In the genomic region with DNA sequence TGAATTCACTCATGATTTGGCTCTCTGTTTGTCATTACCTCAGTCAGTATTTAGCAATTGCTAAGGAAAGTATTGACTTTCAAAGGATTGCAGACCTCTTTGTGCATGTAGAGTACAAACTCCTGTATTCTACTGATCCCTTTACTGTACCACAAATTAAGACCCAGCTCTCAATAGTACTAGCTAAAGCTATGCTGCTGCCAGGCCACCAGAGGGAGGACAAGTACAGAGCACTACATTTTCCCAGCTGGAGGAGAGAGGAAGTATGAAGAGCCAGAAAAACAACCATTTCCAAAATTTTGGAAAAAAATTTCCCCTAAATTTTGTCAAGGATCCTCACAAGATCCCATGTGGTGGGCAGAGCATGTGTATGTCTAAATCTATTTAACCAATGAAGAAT, we compare ENCODE assay signal across 20 cellular contexts.
DNase-seq lines count a peak whose midpoint lies in the region; ATAC-seq, FAIRE-seq and TF ChIP-seq lines count a peak whose summit lies in the region.
"Had no signal": no experiment of that assay in that cellular context is flagged by ENCODE, and none has a peak within 500 bp of the region (broad histone marks: within the 10 kb centered on the region; RNA-seq: fewer than 3 reads in every experiment).

No MANE protein-coding gene starts in this region.

- no peaks in the 10 kb centered on the region for H3K9me2 ChIP-seq in Loucy (replicated peaks; ENCODE audit: low read depth, low read length)

- H3K27ac ChIP-seq in HepG2 (ENCODE audit: extremely low read length, insufficient read depth, low read length) = no peak overlapping the region
- H3K27ac ChIP-seq in stomach = no peak overlapping the region

- H2AFZ ChIP-seq in Loucy (ENCODE audit: low read length) (no peak overlapping the region), HepG2 (ENCODE audit: low read length) (no peak overlapping the region)

- no peaks in the 10 kb centered on the region for H3K36me3 ChIP-seq in Loucy (ENCODE audit: insufficient read depth, low read length)
- H3K36me3 ChIP-seq in HepG2 (replicated peaks in 1 of 2; ENCODE audit: control insufficient read depth in 1 of 2, insufficient read depth in 2 of 2, low read length in 2 of 2) = no peaks in the 10 kb centered on the region
- no peaks in the 10 kb centered on the region for H3K36me3 ChIP-seq in stomach

- BruUV-seq in HepG2 (replicated peaks; lab: Mats Ljungman, UMichigan) = no TSS peak

- no peak overlapping the region for H3K4me3 Mint-ChIP-seq in WTC11
- H3K4me3 Mint-ChIP-seq: IgD-negative memory B cell had no signal

- no peaks in the 10 kb centered on the region for H3K9me3 ChIP-seq in Loucy (ENCODE audit: insufficient read depth, low read depth, low read length)
- no peaks in the 10 kb centered on the region for H3K9me3 ChIP-seq in HepG2 (ENCODE audit: low read length)
- peaks cover 0 to 21% (median 7%) of the 10 kb centered on the region in 4 donors for H3K9me3 ChIP-seq in stomach

- TF ChIP-seq EP300 in HepG2 (IDR thresholded peaks at IDR 0.05; ENCODE audit: low read depth in 2 of 2, low read length in 2 of 2) (no peak), HepG2 (CRISPR knock-in tag; IDR thresholded peaks at IDR 0.05; ENCODE audit: borderline replicate concordance) (no peak), stomach (IDR thresholded peaks at IDR 0.05) (no peak)

- no peaks in the 10 kb centered on the region; the same call in 1 of the 2 replicates for H3K27me3 Mint-ChIP-seq in WTC11 (ENCODE audit: low read depth)
- H3K27me3 Mint-ChIP-seq: IgD-negative memory B cell had no signal

- H3K9me3 Mint-ChIP-seq in WTC11 = peaks cover 24% of the 10 kb centered on the region

- intact Hi-C loops in HepG2 (cut with micrococcal nuclease; ENCODE audit: unreplicated experiment) = no loop called here
- intact Hi-C loops in stomach (cut with DNase I; ENCODE audit: low total_unique reads) = no loop called here

- H3K4me1 Mint-ChIP-seq in WTC11 = peaks cover 20% of the 10 kb centered on the region

- DNase-seq in GM13977 (ENCODE audit: low spot score) (no peak), WTC11 (ENCODE audit: low spot score) (peak; percentile 12), HepG2 (ENCODE audit: low spot score) (no peak), stomach (no peak), NCI-H774 (lab: John Stamatoyannopoulos, UW) (no peak), G401 (ENCODE audit: low spot score) (no peak)
- DNase-seq: activated CD8-positive, alpha-beta memory T cell treated with anti-CD3 and anti-CD28 coated beads for 24 hours; caudate nucleus; effector memory CD4-positive, alpha-beta T cell; foreskin fibroblast; left ventricle myocardium superior; NCI-H1436; NCI-H226; stimulated activated CD4-positive, alpha-beta T cell treated with anti-CD3 and anti-CD28 coated beads, Interleukin-4, amount 100 ng/mL, for 24 hours; stimulated activated CD8-positive, alpha-beta memory T cell treated with anti-CD3 and anti-CD28 coated beads, Interleukin-4, amount 100 ng/mL, for 48 hours; SW 1271 had no signal

- H3K4me1 ChIP-seq in Loucy (ENCODE audit: insufficient read depth, low read length, poor library complexity, severe bottlenecking) (no peaks in the 10 kb centered on the region), HepG2 (ENCODE audit: insufficient read depth, low read length) (no peaks in the 10 kb centered on the region), stomach (no peaks in the 10 kb centered on the region)

- H3K4me2 ChIP-seq in Loucy (ENCODE audit: low read depth, low read length, poor library complexity, severe bottlenecking) (no peak overlapping the region), HepG2 (ENCODE audit: low read depth, low read length) (no peak overlapping the region)

- no peaks in the 10 kb centered on the region for H3K27me3 ChIP-seq in Loucy (ENCODE audit: insufficient read depth, low read length, poor library complexity, severe bottlenecking)
- no peaks in the 10 kb centered on the region for H3K27me3 ChIP-seq in HepG2 (ENCODE audit: control insufficient read depth in 1 of 2, insufficient read depth in 2 of 2, low read length in 2 of 2)
- H3K27me3 ChIP-seq in stomach = no peaks in the 10 kb centered on the region

- no peak for TF ChIP-seq RAD21 in HepG2 (CRISPR knock-in tag; IDR thresholded peaks at IDR 0.05)

- TF ChIP-seq CTCF in GM13977 (IDR thresholded peaks at IDR 0.05; ENCODE audit: extremely low read depth, insufficient read depth, missing control alignments) (peak; percentile 17), Loucy (conservative IDR thresholded peaks at IDR 0.05; ENCODE audit: low read length) (peak; percentile 55), WTC11 (IDR thresholded peaks at IDR 0.05) (no peak; the same call in 1 of the 2 replicates), HepG2 (CRISPR knock-in tag; IDR thresholded peaks at IDR 0.05) (no peak), stomach (IDR thresholded peaks at IDR 0.05) (no peak)

- H3K9ac ChIP-seq in Loucy (ENCODE audit: low read depth, low read length, poor library complexity, severe bottlenecking) = no peak overlapping the region
- no peak overlapping the region for H3K9ac ChIP-seq in HepG2 (ENCODE audit: insufficient read depth, low read depth, low read length)

- FAIRE-seq in HepG2 (lab: Jason Lieb, UNC) = no peak
- FAIRE-seq: D721Med had no signal

- H4K20me1 ChIP-seq in Loucy (ENCODE audit: insufficient read depth, low read length, poor library complexity, severe bottlenecking) (no peaks in the 10 kb centered on the region), HepG2 (ENCODE audit: insufficient read depth, low read length) (no peaks in the 10 kb centered on the region)

- peak overlapping the region; percentile 48; the same call in 1 of the 2 replicates for H3K27ac Mint-ChIP-seq in WTC11
- H3K27ac Mint-ChIP-seq: activated T-helper 2 cell treated with anti-CD3 and anti-CD28 coated beads, Interferon-gamma antibody, Interleukin-2, Interleukin-4, amounts not matched to agents 10 μg/mL and 5 μg/mL and 100 μg/mL, durations not matched to agents 14 hours and 24 hours and 36 hours had no signal

- H3K79me2 ChIP-seq in Loucy (ENCODE audit: insufficient read depth, low read length) = no peaks in the 10 kb centered on the region
- H3K79me2 ChIP-seq in HepG2 (ENCODE audit: insufficient read depth, low read length) = no peaks in the 10 kb centered on the region

- no peaks in the 10 kb centered on the region for H3F3A ChIP-seq in Loucy (ENCODE audit: low read depth)

- no peak for TF ChIP-seq POLR2A in HepG2 (IDR thresholded peaks at IDR 0.05; ENCODE audit: insufficient read depth in 1 of 2, low read depth in 2 of 2, low read length in 2 of 2)
- no peak for TF ChIP-seq POLR2A in stomach (IDR thresholded peaks at IDR 0.05)

- ATAC-seq in WTC11 = peak; percentile 84
- peak; percentile 45; the same call in 2 of the 3 replicates for ATAC-seq in HepG2
- ATAC-seq: left ventricle myocardium superior had no signal

- CTCF ChIA-PET in WTC11 (lab: Charles Lee) = interaction anchor here (0.5 to 2.0 kb wide), 15 partner anchors 9 to 882 kb away, joined by 3 to 11 read pairs (median 4); a partner anchor contains a TSS
- CTCF ChIA-PET in HepG2 (lab: Yijun Ruan, JAX; ENCODE audit: low intra/inter-chr PET ratio, low total read pairs) = no interaction called here

- POLR2A ChIA-PET in WTC11 (lab: Charles Lee) = interaction anchor here (0.6 kb wide), 1 partner anchor 313 kb away, joined by 3 read pairs; no protein-coding TSS in a partner anchor
- POLR2A ChIA-PET in HepG2 (lab: Yijun Ruan, JAX) = no interaction called here

- peaks cover 28% of the 10 kb centered on the region for H3K36me3 Mint-ChIP-seq in WTC11
- H3K36me3 Mint-ChIP-seq: IgD-negative memory B cell had no signal

- in situ Hi-C loops in GM13977 (cut with MboI; ENCODE audit: low pct_unique_long_range_greater_than_20kb, low sequenced_read_pairs, unreplicated experiment) (no loop called here), HepG2 (cut with HindIII; ENCODE audit: extremely low pct_ligation_motif_present, low pct_unique_long_range_greater_than_20kb) (no loop called here), G401 (cut with HindIII; ENCODE audit: low sequenced_read_pairs) (no loop called here)

- H3K4me3 ChIP-seq in Loucy (ENCODE audit: low read length, poor library complexity, severe bottlenecking) = no peak overlapping the region
- H3K4me3 ChIP-seq in HepG2 (replicated peaks in 1 of 3; ENCODE audit: insufficient read depth in 1 of 3, low read depth in 2 of 3, low read length in 3 of 3) = no peak overlapping the region
- no peak overlapping the region for H3K4me3 ChIP-seq in stomach

TF ChIP-seq in WTC11, 78 proteins besides CTCF, POLR2A, EP300 and RAD21 (continues in another document):
- TF ChIP-seq NR2C2 (CRISPR knock-in tag; IDR thresholded peaks at IDR 0.05) = no peak
- TF ChIP-seq, protein P1, sequence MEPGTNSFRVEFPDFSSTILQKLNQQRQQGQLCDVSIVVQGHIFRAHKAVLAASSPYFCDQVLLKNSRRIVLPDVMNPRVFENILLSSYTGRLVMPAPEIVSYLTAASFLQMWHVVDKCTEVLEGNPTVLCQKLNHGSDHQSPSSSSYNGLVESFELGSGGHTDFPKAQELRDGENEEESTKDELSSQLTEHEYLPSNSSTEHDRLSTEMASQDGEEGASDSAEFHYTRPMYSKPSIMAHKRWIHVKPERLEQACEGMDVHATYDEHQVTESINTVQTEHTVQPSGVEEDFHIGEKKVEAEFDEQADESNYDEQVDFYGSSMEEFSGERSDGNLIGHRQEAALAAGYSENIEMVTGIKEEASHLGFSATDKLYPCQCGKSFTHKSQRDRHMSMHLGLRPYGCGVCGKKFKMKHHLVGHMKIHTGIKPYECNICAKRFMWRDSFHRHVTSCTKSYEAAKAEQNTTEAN (CRISPR knock-in tag; IDR thresholded peaks at IDR 0.05) = no peak
- no peak for TF ChIP-seq ZNF416 (CRISPR knock-in tag; IDR thresholded peaks at IDR 0.05)
- no peak for TF ChIP-seq SP1 (CRISPR knock-in tag; conservative IDR thresholded peaks at IDR 0.05)
- TF ChIP-seq PRRX2 (CRISPR knock-in tag; IDR thresholded peaks at IDR 0.05) = no peak

TF ChIP-seq in HepG2, 621 proteins besides CTCF, POLR2A, EP300 and RAD21:
- TF ChIP-seq STAG1 (CRISPR knock-in tag; IDR thresholded peaks at IDR 0.05) (peak; percentile 18; the same call in 1 of the 2 replicates), SP1 (IDR thresholded peaks at IDR 0.05) (no peak), SP1 (CRISPR knock-in tag; IDR thresholded peaks at IDR 0.05) (no peak)
TF ChIP-seq in HepG2: peak in this region for 1.

Comparison
In these comparisons a context has a peak if more than half of its experiments do, and no peak if none do; other contexts are left out.
1. CTCF ChIP-seq: peak in GM13977 (single experiment) and Loucy (single experiment); none in WTC11 (single experiment), HepG2 (single experiment) and stomach (0 of 7).